ENCODE assay signal across 24 cellular contexts in the genomic region with DNA sequence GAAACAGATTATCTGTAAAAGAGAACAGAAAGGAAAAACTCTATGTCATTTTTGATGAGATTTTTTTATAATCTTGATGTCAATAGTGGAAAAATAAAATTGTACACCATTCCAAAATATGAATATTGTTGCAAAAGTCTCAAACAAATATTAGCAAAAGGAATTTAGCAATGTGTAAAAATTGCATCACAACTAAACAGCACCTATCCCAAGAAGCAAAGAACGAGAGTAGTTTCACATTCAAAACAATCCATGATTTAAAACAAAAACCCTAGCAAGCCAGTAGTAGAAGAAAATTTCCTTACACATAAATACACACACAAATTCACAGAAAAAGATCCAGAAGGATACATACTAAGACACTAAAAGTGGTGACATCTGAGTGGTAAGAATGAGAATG.
"Had no signal": no experiment of that assay in that cellular context is flagged by ENCODE, and none has a peak within 500 bp of the region (broad histone marks: within the 10 kb centered on the region; RNA-seq: fewer than 3 reads in every experiment).

No MANE protein-coding gene starts in this region.

- H3K4me1 ChIP-seq: gastrocnemius medialis, lower lobe of right lung, sigmoid colon, stomach, suprapubic skin, transverse colon, uterus had no signal

- H3K36me3 ChIP-seq: gastrocnemius medialis, lower lobe of right lung, sigmoid colon, stomach, suprapubic skin, transverse colon, uterus, WERI-Rb-1 had no signal

- ATAC-seq: gastrocnemius medialis; lower lobe of right lung; naive thymus-derived CD8-positive, alpha-beta T cell; stimulated activated memory B cell treated with anti-CD40 and anti-IgM and Interleukin-4, amounts not matched to agents 10 μg/mL and 1 μg/mL and 100 μg/mL, for 72 hours had no signal

- H2AFZ ChIP-seq: neural progenitor cell had no signal

- H3K4me3 ChIP-seq: gastrocnemius medialis, lower lobe of right lung, neural progenitor cell, sigmoid colon, smooth muscle cell, stomach, suprapubic skin, transverse colon, uterus had no signal

- H3K27me3 ChIP-seq: gastrocnemius medialis, neural progenitor cell, sigmoid colon, stomach, suprapubic skin, transverse colon, uterus had no signal

- H3K9me3 ChIP-seq: gastrocnemius medialis, lower lobe of right lung, sigmoid colon, stomach, suprapubic skin, transverse colon, uterus had no signal

- H3K27ac ChIP-seq: epithelial cell of prostate, gastrocnemius medialis, lower lobe of right lung, neural progenitor cell, sigmoid colon, stomach, suprapubic skin, transverse colon, uterus, WERI-Rb-1 had no signal

- H3K4me2 ChIP-seq: neural progenitor cell, smooth muscle cell had no signal

- DNase-seq: activated CD4-positive, alpha-beta T cell treated with anti-CD3 and anti-CD28 coated beads, Interleukin-2, amount 50 U/mL, for 1 hour; activated CD4-positive, CD25-positive, alpha-beta regulatory T cell treated with anti-CD3 and anti-CD28 coated beads, Interleukin-2, amount 50 U/mL, for 72 hours; activated CD8-positive, alpha-beta memory T cell treated with anti-CD3 and anti-CD28 coated beads, Interleukin-2, amount 50 U/mL, for 4 hours; activated naive CD4-positive, alpha-beta T cell treated with Interleukin-2 at 50 U/mL for 16 hours; activated naive CD8-positive, alpha-beta T cell treated with anti-CD3 and anti-CD28 coated beads for 36 hours; activated T-cell treated with anti-CD3 and anti-CD28 coated beads, Interleukin-2, amount 50 U/mL, for 24 hours; amygdala; cerebellar nuclear complex; gastrocnemius medialis; hypothalamus; islet precursor cell; lower lobe of right lung; naive thymus-derived CD8-positive, alpha-beta T cell; sigmoid colon; stimulated activated CD4-positive, alpha-beta T cell treated with anti-CD3 and anti-CD28 coated beads, Interleukin-15, amount 100 ng/mL, for 24 hours; stomach; transverse colon; uterus; WERI-Rb-1 had no signal
